ENCODE assay signal across 1 cellular context in the genomic region with DNA sequence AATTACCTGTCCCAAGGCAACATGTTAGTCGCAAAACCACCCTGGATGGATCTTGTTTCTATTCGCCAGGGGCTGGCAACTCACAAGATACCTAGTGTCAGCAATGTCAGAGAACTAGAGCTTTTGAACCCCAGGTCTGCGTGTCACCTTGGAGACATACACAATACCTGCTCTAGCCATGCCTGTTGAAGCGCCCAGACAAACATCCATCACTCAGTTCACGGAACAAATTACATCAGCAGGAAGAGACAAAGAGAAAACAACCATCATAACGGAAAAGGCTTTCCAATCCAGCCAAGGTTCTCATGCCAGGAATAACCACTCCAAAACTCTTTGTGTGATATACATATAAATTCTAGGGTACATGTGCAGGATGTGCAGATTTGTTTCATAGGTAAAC.
TF ChIP-seq lines count a peak whose summit lies in the region.

No MANE protein-coding gene starts in this region.

TF ChIP-seq in SK-N-SH, 30 proteins besides CTCF, POLR2A, EP300 and RAD21 (continued from another document):
- TF ChIP-seq REST (IDR thresholded peaks at IDR 0.05; ENCODE audit: low read depth, low read length) (no peak), MXI1 (IDR thresholded peaks at IDR 0.05; ENCODE audit: low read depth, low read length) (no peak), FOSL2 (IDR thresholded peaks at IDR 0.05; ENCODE audit: borderline replicate concordance, low read depth) (no peak), NRF1 (IDR thresholded peaks at IDR 0.05; ENCODE audit: low read depth, low read length) (no peak), NFIC (IDR thresholded peaks at IDR 0.05; ENCODE audit: borderline replicate concordance) (no peak), RFX5 (IDR thresholded peaks at IDR 0.05; ENCODE audit: low read length) (no peak), CHD2 (IDR thresholded peaks at IDR 0.05; ENCODE audit: low read length, partially characterized antibody) (no peak), JUND (IDR thresholded peaks at IDR 0.05) (no peak), RCOR1 (IDR thresholded peaks at IDR 0.05; ENCODE audit: low read length) (no peak), MEF2A (IDR thresholded peaks at IDR 0.05; ENCODE audit: borderline replicate concordance, low read depth) (no peak), RXRA (IDR thresholded peaks at IDR 0.05; ENCODE audit: borderline replicate concordance, low read depth) (no peak), FOXM1 (IDR thresholded peaks at IDR 0.05; ENCODE audit: low read depth) (no peak)
- TF ChIP-seq, protein P1, sequence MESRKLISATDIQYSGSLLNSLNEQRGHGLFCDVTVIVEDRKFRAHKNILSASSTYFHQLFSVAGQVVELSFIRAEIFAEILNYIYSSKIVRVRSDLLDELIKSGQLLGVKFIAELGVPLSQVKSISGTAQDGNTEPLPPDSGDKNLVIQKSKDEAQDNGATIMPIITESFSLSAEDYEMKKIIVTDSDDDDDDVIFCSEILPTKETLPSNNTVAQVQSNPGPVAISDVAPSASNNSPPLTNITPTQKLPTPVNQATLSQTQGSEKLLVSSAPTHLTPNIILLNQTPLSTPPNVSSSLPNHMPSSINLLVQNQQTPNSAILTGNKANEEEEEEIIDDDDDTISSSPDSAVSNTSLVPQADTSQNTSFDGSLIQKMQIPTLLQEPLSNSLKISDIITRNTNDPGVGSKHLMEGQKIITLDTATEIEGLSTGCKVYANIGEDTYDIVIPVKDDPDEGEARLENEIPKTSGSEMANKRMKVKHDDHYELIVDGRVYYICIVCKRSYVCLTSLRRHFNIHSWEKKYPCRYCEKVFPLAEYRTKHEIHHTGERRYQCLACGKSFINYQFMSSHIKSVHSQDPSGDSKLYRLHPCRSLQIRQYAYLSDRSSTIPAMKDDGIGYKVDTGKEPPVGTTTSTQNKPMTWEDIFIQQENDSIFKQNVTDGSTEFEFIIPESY (IDR thresholded peaks at IDR 0.05; ENCODE audit: borderline replicate concordance, low read depth), result no peak
- TF ChIP-seq, protein P2, sequence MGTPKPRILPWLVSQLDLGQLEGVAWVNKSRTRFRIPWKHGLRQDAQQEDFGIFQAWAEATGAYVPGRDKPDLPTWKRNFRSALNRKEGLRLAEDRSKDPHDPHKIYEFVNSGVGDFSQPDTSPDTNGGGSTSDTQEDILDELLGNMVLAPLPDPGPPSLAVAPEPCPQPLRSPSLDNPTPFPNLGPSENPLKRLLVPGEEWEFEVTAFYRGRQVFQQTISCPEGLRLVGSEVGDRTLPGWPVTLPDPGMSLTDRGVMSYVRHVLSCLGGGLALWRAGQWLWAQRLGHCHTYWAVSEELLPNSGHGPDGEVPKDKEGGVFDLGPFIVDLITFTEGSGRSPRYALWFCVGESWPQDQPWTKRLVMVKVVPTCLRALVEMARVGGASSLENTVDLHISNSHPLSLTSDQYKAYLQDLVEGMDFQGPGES (IDR thresholded peaks at IDR 0.05; ENCODE audit: low read depth, low read length), result no peak
